20 cellular contexts compared by ENCODE assay signal in the genomic region with DNA sequence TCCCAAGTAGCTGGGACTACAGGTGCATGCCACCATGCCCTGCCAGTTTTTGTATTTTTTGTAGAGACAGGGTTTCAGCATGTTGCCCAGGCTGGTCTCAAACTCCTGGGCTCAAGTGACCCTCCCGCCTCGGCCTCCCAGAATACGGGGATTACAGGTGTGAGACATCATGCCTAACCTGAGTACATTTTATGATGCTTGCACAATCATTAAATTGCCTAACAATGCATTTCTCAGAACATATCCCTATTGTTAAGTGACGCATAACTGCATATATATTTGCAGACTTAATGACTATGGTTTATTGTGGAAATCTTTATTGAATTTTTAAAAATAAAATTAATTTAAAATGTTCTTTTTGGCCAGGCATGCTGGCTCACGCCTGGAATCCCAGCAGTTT. TPM values are rescaled to one million over a fixed set of nuclear protein-coding genes. Genes with fewer than 3 reads are reported as not detected.
A peak's percentile ranks its signal among the peaks of the same experiment; 100 is the strongest.
DNase-seq lines count a peak whose midpoint lies in the region; ATAC-seq and TF ChIP-seq lines count a peak whose summit lies in the region.
"Had no signal": no experiment of that assay in that cellular context is flagged by ENCODE, and none has a peak within 500 bp of the region (broad histone marks: within the 10 kb centered on the region; RNA-seq: fewer than 3 reads in every experiment).

No MANE protein-coding gene starts in this region.

- CTCF ChIA-PET in MCF 10A (lab: Yijun Ruan, JAX), result no interaction called here
- CTCF ChIA-PET in mammary epithelial cell (lab: Charles Lee; ENCODE audit: low non-redundant PET), result no interaction called here

- intact Hi-C loops in MCF 10A (cut with micrococcal nuclease) (no loop called here), mammary epithelial cell (cut with micrococcal nuclease) (no loop called here), spleen (cut with DNase I; ENCODE audit: low total_unique reads) (no loop called here)

- H3K4me1 Mint-ChIP-seq in MCF 10A (ENCODE audit: insufficient read depth, unreplicated experiment) (no peaks in the 10 kb centered on the region), glutamatergic neuron (ENCODE audit: low read depth, unreplicated experiment) (no peaks in the 10 kb centered on the region)
- H3K4me1 Mint-ChIP-seq: B cell had no signal

- 91% methylated on average over 5 of the region's 5 CpGs for WGBS in mammary epithelial cell (ENCODE audit: low coverage, missing lambda C conversion rate)
- 94 to 99% (median 98%) methylated on average over 5 of the region's 5 CpGs for WGBS in spleen, 5 donors

- no peaks in the 10 kb centered on the region for H4K20me1 ChIP-seq in mammary epithelial cell (ENCODE audit: insufficient read depth, low read length)

- no peaks in the 10 kb centered on the region for H3K4me1 ChIP-seq in mammary epithelial cell (ENCODE audit: insufficient read depth, low read length)
- H3K4me1 ChIP-seq in spleen, result no peaks in the 10 kb centered on the region
- H3K4me1 ChIP-seq: A549; BLaER1 treated with 17β-estradiol and CSF1 and Interleukin-3, amounts not matched to agents 10 nM and 100 nM; Caco-2 had no signal

- peak; percentile 59 for DNase-seq in MCF 10A (ENCODE audit: unreplicated experiment)
- DNase-seq in mammary epithelial cell, result no peak
- peak; percentile 20 for DNase-seq in mesenteric fat pad (ENCODE audit: low spot score)
- DNase-seq in glutamatergic neuron, result no peak
- no peak for DNase-seq in spleen
- DNase-seq: AML-193; Caco-2; Calu3; CD4-positive, alpha-beta T cell; CD8-positive, alpha-beta T cell; DMS79 treated with DMSO at 0.1 percent for 48 hours; GF-D8 had no signal

- in situ Hi-C loops in mammary epithelial cell (cut with MboI; ENCODE audit: low sequenced_read_pairs in 2 of 2), result no loop called here

- H3K36me3 Mint-ChIP-seq in MCF 10A (ENCODE audit: insufficient read depth, unreplicated experiment) (peaks cover 84% of the 10 kb centered on the region), glutamatergic neuron (ENCODE audit: unreplicated experiment) (no peaks in the 10 kb centered on the region)

- no peak overlapping the region for H2AFZ ChIP-seq in mammary epithelial cell (ENCODE audit: low read depth, low read length)

- no peak overlapping the region for H3K27ac ChIP-seq in mammary epithelial cell (ENCODE audit: insufficient read depth, low read depth, low read length)
- no peak overlapping the region for H3K27ac ChIP-seq in spleen
- H3K27ac ChIP-seq: 22Rv1; A549; BLaER1 treated with 17β-estradiol and CSF1 and Interleukin-3, amounts not matched to agents 10 nM and 100 nM; C4-2B had no signal

- H3K9me3 ChIP-seq in mammary epithelial cell (replicated peaks; ENCODE audit: insufficient read depth, low read length) (no peaks in the 10 kb centered on the region), spleen (no peaks in the 10 kb centered on the region)
- H3K9me3 ChIP-seq: A549; BLaER1 treated with 17β-estradiol and CSF1 and Interleukin-3, amounts not matched to agents 10 nM and 100 nM; Caco-2 had no signal

- no peaks in the 10 kb centered on the region for H3K27me3 Mint-ChIP-seq in MCF 10A (ENCODE audit: insufficient read depth, unreplicated experiment)
- H3K27me3 Mint-ChIP-seq in glutamatergic neuron (ENCODE audit: unreplicated experiment), result no peaks in the 10 kb centered on the region
- H3K27me3 Mint-ChIP-seq: B cell; CD4-positive, alpha-beta T cell had no signal

- TF ChIP-seq POLR2A in spleen (IDR thresholded peaks at IDR 0.05), result no peak

- no peak for TF ChIP-seq CTCF in MCF 10A (IDR thresholded peaks at IDR 0.05; ENCODE audit: unreplicated experiment)
- no peak for TF ChIP-seq CTCF in mammary epithelial cell (conservative IDR thresholded peaks at IDR 0.05 in 1 of 2, IDR thresholded peaks at IDR 0.05 in 1 of 2; ENCODE audit: extremely low read depth in 1 of 2, insufficient read depth in 1 of 2, low read depth in 1 of 2, low read length in 2 of 2)
- TF ChIP-seq CTCF in glutamatergic neuron (IDR thresholded peaks at IDR 0.05; ENCODE audit: partially characterized antibody, unreplicated experiment), result no peak
- TF ChIP-seq CTCF in spleen (IDR thresholded peaks at IDR 0.05 in 8 of 11, conservative IDR thresholded peaks at IDR 0.05 in 3 of 11), result no peak

- H3K9me3 Mint-ChIP-seq in MCF 10A (ENCODE audit: unreplicated experiment) (no peaks in the 10 kb centered on the region), glutamatergic neuron (ENCODE audit: unreplicated experiment) (no peaks in the 10 kb centered on the region)
- H3K9me3 Mint-ChIP-seq: CD4-positive, alpha-beta T cell; CD8-positive, alpha-beta T cell had no signal

- H3K4me3 Mint-ChIP-seq in MCF 10A (ENCODE audit: unreplicated experiment), result no peak overlapping the region
- no peak overlapping the region for H3K4me3 Mint-ChIP-seq in glutamatergic neuron (ENCODE audit: unreplicated experiment)
- H3K4me3 Mint-ChIP-seq: B cell; CD4-positive, alpha-beta T cell; CD8-positive, alpha-beta T cell had no signal

- H3K27me3 ChIP-seq in mammary epithelial cell (ENCODE audit: insufficient read depth, low read length), result no peaks in the 10 kb centered on the region
- H3K27me3 ChIP-seq in spleen (replicated peaks in 1 of 7), result no peaks in the 10 kb centered on the region
- H3K27me3 ChIP-seq: BLaER1 treated with 17β-estradiol and CSF1 and Interleukin-3, amounts not matched to agents 10 nM and 100 nM had no signal

- no peak overlapping the region for H3K4me3 ChIP-seq in mammary epithelial cell (replicated peaks in 1 of 3; ENCODE audit: insufficient read depth in 1 of 3, low read depth in 2 of 3, low read length in 3 of 3)
- H3K4me3 ChIP-seq in spleen, result no peak overlapping the region
- H3K4me3 ChIP-seq: A549; BLaER1 treated with 17β-estradiol and CSF1 and Interleukin-3, amounts not matched to agents 10 nM and 100 nM had no signal

- POLR2A ChIA-PET in MCF 10A (lab: Yijun Ruan, JAX), result no interaction called here

- H3K9ac ChIP-seq in mammary epithelial cell (ENCODE audit: insufficient read depth, low read length), result no peak overlapping the region
- H3K9ac ChIP-seq: BLaER1 treated with 17β-estradiol and CSF1 and Interleukin-3, amounts not matched to agents 10 nM and 100 nM had no signal

- H3K4me2 ChIP-seq in mammary epithelial cell (ENCODE audit: insufficient read depth, low read depth, low read length), result no peak overlapping the region
- H3K4me2 ChIP-seq: A549; BLaER1 treated with 17β-estradiol and CSF1 and Interleukin-3, amounts not matched to agents 10 nM and 100 nM had no signal

- H3K27ac Mint-ChIP-seq in MCF 10A (ENCODE audit: low read depth, unreplicated experiment), result no peak overlapping the region
- H3K27ac Mint-ChIP-seq in glutamatergic neuron (ENCODE audit: unreplicated experiment), result no peak overlapping the region
- H3K27ac Mint-ChIP-seq: B cell; CD4-positive, alpha-beta T cell; CD8-positive, alpha-beta T cell had no signal

- H3K36me3 ChIP-seq in mammary epithelial cell (ENCODE audit: insufficient read depth, low read length) (peaks cover 9% of the 10 kb centered on the region), spleen (peaks cover 0 to 100% (median 47%) of the 10 kb centered on the region in 6 donors)

- H3K79me2 ChIP-seq in mammary epithelial cell (ENCODE audit: insufficient read depth, low read length), result no peaks in the 10 kb centered on the region

- dilution Hi-C loops in mammary epithelial cell (cut with HindIII; ENCODE audit: low sequenced_read_pairs), result no loop called here

- ATAC-seq in esophagus mucosa (peak; percentile 77), GM18909 (IDR thresholded peaks at IDR 0.05; ENCODE audit: poor library complexity, unreplicated experiment) (no peak)
- ATAC-seq: A549; CD8-positive, alpha-beta T cell had no signal

- BruUV-seq in MCF 10A (replicated peaks; lab: Mats Ljungman, UMichigan) (no TSS peak), mammary epithelial cell (replicated peaks; lab: Mats Ljungman, UMichigan) (no TSS peak)

RNA-seq across cellular contexts. Expression of a gene that starts 30.7 kb away (rescaled TPM):
- total RNA-seq in MCF 10A (2022), result not detected in 2 replicates
- 1 to 10 TPM; 1.0 to 3.7 TPM for total RNA-seq in mammary epithelial cell
- polyA plus RNA-seq in mammary epithelial cell, result 3.7 TPM
- 1.1 TPM for polyA minus RNA-seq in mammary epithelial cell
- total RNA-seq in esophagus mucosa, result 1.4 TPM
- not detected for total RNA-seq in mesenteric fat pad
- total RNA-seq in glutamatergic neuron (ENCODE audit: unreplicated experiment), result 625 TPM
- not detected for total RNA-seq in spleen
- polyA plus RNA-seq in spleen, result under 1 TPM; 0.02 to 0.09 (median 0.03) TPM
- total RNA-seq: A172; B cell; CD4-positive, alpha-beta T cell; CD8-positive, alpha-beta T cell had no signal

RNA-seq across cellular contexts. Expression of a gene that starts 43.3 kb away (rescaled TPM):
- total RNA-seq in MCF 10A (2022) (7.2 and 7.3 TPM in 2 replicates), mammary epithelial cell (10 to 100 TPM in 1 of 2 donors, 1 to 10 TPM in 1; 8.9 to 11.3 TPM), esophagus mucosa (4.5 TPM), mesenteric fat pad (11.0 TPM), glutamatergic neuron (ENCODE audit: unreplicated experiment) (7.4 TPM), spleen (10 to 100 TPM in 3 of 7 donors, 1 to 10 TPM in 4; 7.1 to 11.3 (median 9.2) TPM)
- polyA plus RNA-seq in mammary epithelial cell (6.0 TPM), spleen (1 to 10 TPM; 6.0 to 7.2 (median 6.8) TPM)
- not detected for polyA minus RNA-seq in mammary epithelial cell

Comparison
In these comparisons a context has a peak if more than half of its experiments do, and no peak if none do; other contexts are left out.
1. DNase-seq: peak in MCF 10A (single experiment) and mesenteric fat pad (single experiment); none in mammary epithelial cell (single experiment), glutamatergic neuron (single experiment) and spleen (single experiment).
2. RNA of a gene that starts 30.7 kb away (total RNA-seq): 625 TPM in glutamatergic neuron (single experiment); 1.0 to 3.7 TPM in mammary epithelial cell, 1.4 TPM in esophagus mucosa (single experiment), not detected in spleen, not detected in MCF 10A and not detected in mesenteric fat pad (single experiment); every median in the first group is over 100 times any median in the second.